8 cellular contexts compared by ENCODE assay signal in the genomic region with DNA sequence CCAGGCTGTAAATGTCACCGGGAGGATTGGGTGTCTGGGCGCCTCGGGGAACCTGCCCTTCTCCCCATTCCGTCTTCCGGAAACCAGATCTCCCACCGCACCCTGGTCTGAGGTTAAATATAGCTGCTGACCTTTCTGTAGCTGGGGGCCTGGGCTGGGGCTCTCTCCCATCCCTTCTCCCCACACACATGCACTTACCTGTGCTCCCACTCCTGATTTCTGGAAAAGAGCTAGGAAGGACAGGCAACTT. TPM values are rescaled to one million over a fixed set of nuclear protein-coding genes. Genes with fewer than 3 reads are reported as not detected.
DNase-seq lines count a peak whose midpoint lies in the region; ATAC-seq and TF ChIP-seq lines count a peak whose summit lies in the region.

No MANE protein-coding gene starts in this region.

- peaks cover 57% of the 10 kb centered on the region for H3K4me1 Mint-ChIP-seq in activated naive CD4-positive, alpha-beta T cell treated with anti-CD3 and anti-CD28 coated beads for 36 hours (ENCODE audit: low read depth)
- H3K4me1 Mint-ChIP-seq in memory B cell (peaks cover 39% of the 10 kb centered on the region), type B pancreatic cell (ENCODE audit: unreplicated experiment) (peaks cover 38% of the 10 kb centered on the region)

- H3K27ac ChIP-seq in body of pancreas = peak overlapping the region; percentile 79 to 95 (median 86)

- no peaks in the 10 kb centered on the region for H3K9me3 ChIP-seq in body of pancreas

- H3K4me3 Mint-ChIP-seq in activated naive CD4-positive, alpha-beta T cell treated with anti-CD3 and anti-CD28 coated beads for 36 hours = peak overlapping the region; percentile 94
- H3K4me3 Mint-ChIP-seq in memory B cell = peak overlapping the region; percentile 92
- H3K4me3 Mint-ChIP-seq in type B pancreatic cell = peak overlapping the region; percentile 97

- peaks cover 44% of the 10 kb centered on the region for H3K4me1 ChIP-seq in body of pancreas

- peaks cover 60% of the 10 kb centered on the region for H3K36me3 Mint-ChIP-seq in activated naive CD4-positive, alpha-beta T cell treated with anti-CD3 and anti-CD28 coated beads for 36 hours (ENCODE audit: low read depth)
- H3K36me3 Mint-ChIP-seq in memory B cell (peaks cover 10% of the 10 kb centered on the region), type B pancreatic cell (peaks cover 40% of the 10 kb centered on the region)

- no peak for TF ChIP-seq CTCF in body of pancreas (IDR thresholded peaks at IDR 0.05)
- no peak for TF ChIP-seq CTCF in type B pancreatic cell (conservative IDR thresholded peaks at IDR 0.05)

- no peaks in the 10 kb centered on the region for H3K27me3 Mint-ChIP-seq in activated naive CD4-positive, alpha-beta T cell treated with anti-CD3 and anti-CD28 coated beads for 36 hours (ENCODE audit: low read depth)
- H3K27me3 Mint-ChIP-seq in memory B cell = no peaks in the 10 kb centered on the region
- peaks cover 6% of the 10 kb centered on the region for H3K27me3 Mint-ChIP-seq in type B pancreatic cell

- intact Hi-C loops in activated naive CD4-positive, alpha-beta T cell treated with anti-CD3 and anti-CD28 coated beads for 36 hours (cut with micrococcal nuclease) = loop anchor here (1.0 to 2.0 kb wide), 3 partner anchors 65 to 199 kb away; a partner anchor contains a TSS
- intact Hi-C loops in body of pancreas (cut with DNase I) = no loop called here

- H3K9me3 Mint-ChIP-seq in activated naive CD4-positive, alpha-beta T cell treated with anti-CD3 and anti-CD28 coated beads for 36 hours = no peaks in the 10 kb centered on the region
- no peaks in the 10 kb centered on the region for H3K9me3 Mint-ChIP-seq in memory B cell
- no peaks in the 10 kb centered on the region for H3K9me3 Mint-ChIP-seq in type B pancreatic cell

- H3K36me3 ChIP-seq in body of pancreas (replicated peaks in 1 of 2; ENCODE audit: insufficient read depth in 1 of 2, low read depth in 2 of 2) = peaks cover 0 to 21% of the 10 kb centered on the region in 2 donors

- 11 to 20% methylated on average over 3 to 6 of the region's 6 CpGs for WGBS in body of pancreas, 2 donors

- peak overlapping the region; percentile 99 for H3K27ac Mint-ChIP-seq in activated naive CD4-positive, alpha-beta T cell treated with anti-CD3 and anti-CD28 coated beads for 36 hours
- H3K27ac Mint-ChIP-seq in memory B cell (peak overlapping the region; percentile 89), type B pancreatic cell (peak overlapping the region; percentile 100)

- no peak for TF ChIP-seq POLR2A in body of pancreas (IDR thresholded peaks at IDR 0.05)

- H3K4me3 ChIP-seq in body of pancreas = peak overlapping the region in 1 of 2 donors; percentile 91

- H3K27me3 ChIP-seq in body of pancreas = no peaks in the 10 kb centered on the region

- CTCF ChIA-PET in activated naive CD4-positive, alpha-beta T cell treated with anti-CD3 and anti-CD28 coated beads for 36 hours (lab: Charles Lee) = interaction anchor here (0.8 to 7.7 kb wide), 4 partner anchors 16 to 110 kb away, joined by 3 to 65 read pairs (median 8); a partner anchor contains a TSS

- no peak for DNase-seq in activated naive CD4-positive, alpha-beta T cell treated with anti-CD3 and anti-CD28 coated beads for 36 hours
- DNase-seq in activated naive CD4-positive, alpha-beta T cell treated with Interleukin-2 at 50 U/mL for 16 hours = no peak
- DNase-seq in body of pancreas (no peak), memory B cell (ENCODE audit: low spot score in 2 of 2) (no peak), type B pancreatic cell (ENCODE audit: extremely low spot score, unreplicated experiment) (no peak), left lobe of liver (ENCODE audit: low spot score) (no peak), EL (no peak)

- ATAC-seq in body of pancreas = no peak
- no peak for ATAC-seq in memory B cell (ENCODE audit: low read depth)
- ATAC-seq in HG02938 (IDR thresholded peaks at IDR 0.05; ENCODE audit: unreplicated experiment) = no peak
- no peak for ATAC-seq in left lobe of liver

RNA-seq across cellular contexts. Expression of a gene that starts 1.3 kb away (rescaled TPM):
- total RNA-seq in activated naive CD4-positive, alpha-beta T cell treated with anti-CD3 and anti-CD28 coated beads for 36 hours = 1,000 to 10,000 TPM; 6,537 to 6,787 TPM
- 100 to 1,000 TPM; 311 to 476 TPM for total RNA-seq in body of pancreas
- total RNA-seq in type B pancreatic cell (ENCODE audit: low replicate concordance) = 2,317 and 5,618 TPM in 2 replicates
- 1,145 TPM for total RNA-seq in left lobe of liver

RNA-seq across cellular contexts. Expression of a gene that starts 20.2 kb away (rescaled TPM):
- total RNA-seq in activated naive CD4-positive, alpha-beta T cell treated with anti-CD3 and anti-CD28 coated beads for 36 hours = 1 to 10 TPM; 8.0 to 9.0 TPM
- total RNA-seq in body of pancreas (10 to 100 TPM; 11.4 to 13.2 TPM), type B pancreatic cell (ENCODE audit: low replicate concordance) (9.1 and 17.5 TPM in 2 replicates), left lobe of liver (8.8 TPM)

RNA-seq across cellular contexts. Expression of a gene that starts 32.5 kb away (rescaled TPM):
- total RNA-seq in activated naive CD4-positive, alpha-beta T cell treated with anti-CD3 and anti-CD28 coated beads for 36 hours = 10 to 100 TPM; 61.3 to 62.9 TPM
- total RNA-seq in body of pancreas (10 to 100 TPM; 10.9 to 83.1 TPM), type B pancreatic cell (ENCODE audit: low replicate concordance) (60.9 and 106 TPM in 2 replicates), left lobe of liver (14.9 TPM)

RNA-seq across cellular contexts. Expression of a gene that starts 41.7 kb away (rescaled TPM):
- total RNA-seq in activated naive CD4-positive, alpha-beta T cell treated with anti-CD3 and anti-CD28 coated beads for 36 hours = 100 to 1,000 TPM; 252 to 261 TPM
- total RNA-seq in body of pancreas (10 to 100 TPM in 1 of 2 donors, 1 to 10 TPM in 1; 9.3 to 46.1 TPM), type B pancreatic cell (ENCODE audit: low replicate concordance) (96.5 and 109 TPM in 2 replicates), left lobe of liver (9.0 TPM)

RNA-seq across cellular contexts. Expression of a gene that starts 42.6 kb away (rescaled TPM):
- 100 to 1,000 TPM; 273 to 278 TPM for total RNA-seq in activated naive CD4-positive, alpha-beta T cell treated with anti-CD3 and anti-CD28 coated beads for 36 hours
- 10 to 100 TPM; 23.6 to 25.1 TPM for total RNA-seq in body of pancreas
- total RNA-seq in type B pancreatic cell (ENCODE audit: low replicate concordance) = 213 and 396 TPM in 2 replicates
- total RNA-seq in left lobe of liver = 84.1 TPM
